ENCODE assay signal across 1 cellular context in genomic region chr12:89106950-89107349, GRCh38.
TF ChIP-seq lines count a peak whose summit lies in the region.

No MANE protein-coding gene starts in this region.

TF ChIP-seq in HepG2, 621 proteins besides CTCF, POLR2A, EP300 and RAD21 (continues in another document):
- TF ChIP-seq ZNF44 (CRISPR knock-in tag; IDR thresholded peaks at IDR 0.05): no peak
- TF ChIP-seq HDAC6 (IDR thresholded peaks at IDR 0.05; ENCODE audit: low read depth, low read length): no peak
- 0 out of 2 replicates have a peak, but pooled peaks have one; percentile 8 for TF ChIP-seq ARID5B (CRISPR knock-in tag; IDR thresholded peaks at IDR 0.05)
- TF ChIP-seq NR2C2 (CRISPR knock-in tag; IDR thresholded peaks at IDR 0.05; ENCODE audit: borderline replicate concordance): no peak
- no peak for TF ChIP-seq ETV5 (CRISPR knock-in tag; IDR thresholded peaks at IDR 0.05; ENCODE audit: borderline replicate concordance)
- no peak for TF ChIP-seq SPEN (CRISPR knock-in tag; IDR thresholded peaks at IDR 0.05; ENCODE audit: low read depth)
- TF ChIP-seq NFAT5 (CRISPR knock-in tag; IDR thresholded peaks at IDR 0.05): no peak
- TF ChIP-seq ZBTB26 (CRISPR knock-in tag; IDR thresholded peaks at IDR 0.05; ENCODE audit: borderline replicate concordance): no peak
- no peak for TF ChIP-seq ZIK1 (CRISPR knock-in tag; IDR thresholded peaks at IDR 0.05; ENCODE audit: borderline replicate concordance, low read depth)
- no peak for TF ChIP-seq IKZF1 (IDR thresholded peaks at IDR 0.05)
- TF ChIP-seq ZNF597 (CRISPR knock-in tag; IDR thresholded peaks at IDR 0.05): no peak
- TF ChIP-seq DPF2 (CRISPR knock-in tag; IDR thresholded peaks at IDR 0.05; ENCODE audit: borderline replicate concordance, low read depth): no peak
- TF ChIP-seq ARID3A (IDR thresholded peaks at IDR 0.05; ENCODE audit: low read depth, low read length): peak; percentile 50
- TF ChIP-seq YEATS2 (CRISPR knock-in tag; IDR thresholded peaks at IDR 0.05; ENCODE audit: borderline replicate concordance): no peak
- TF ChIP-seq PLSCR1 (CRISPR knock-in tag; IDR thresholded peaks at IDR 0.05; ENCODE audit: borderline replicate concordance): no peak
- peak; percentile 48; the same call in 1 of the 2 replicates for TF ChIP-seq HNF4A (CRISPR knock-in tag; IDR thresholded peaks at IDR 0.05)
- TF ChIP-seq SALL1 (CRISPR knock-in tag; IDR thresholded peaks at IDR 0.05): peak; percentile 83
- TF ChIP-seq KMT2B (CRISPR knock-in tag; IDR thresholded peaks at IDR 0.05): no peak
- TF ChIP-seq PAXIP1 (CRISPR knock-in tag; conservative IDR thresholded peaks at IDR 0.05): 0 out of 2 replicates have a peak, but pooled peaks have one; percentile 42
- TF ChIP-seq FOXA3 (CRISPR knock-in tag; IDR thresholded peaks at IDR 0.05): peak; percentile 38; the same call in 1 of the 2 replicates
- TF ChIP-seq MED8 (CRISPR knock-in tag; IDR thresholded peaks at IDR 0.05; ENCODE audit: insufficient replicate concordance): no peak
- 0 out of 2 replicates have a peak, but pooled peaks have one; percentile 49 for TF ChIP-seq MIXL1 (CRISPR knock-in tag; IDR thresholded peaks at IDR 0.05)
- no peak for TF ChIP-seq MAFG (CRISPR knock-in tag; IDR thresholded peaks at IDR 0.05)
- no peak for TF ChIP-seq SMC3 (IDR thresholded peaks at IDR 0.05; ENCODE audit: low read length)
- TF ChIP-seq SMAD9 (CRISPR knock-in tag; IDR thresholded peaks at IDR 0.05): no peak
- TF ChIP-seq MBNL3 (CRISPR knock-in tag; conservative IDR thresholded peaks at IDR 0.05): no peak
- no peak for TF ChIP-seq FOXP1 (IDR thresholded peaks at IDR 0.05)
- peak; percentile 29; the same call in 1 of the 2 replicates for TF ChIP-seq FOXP1 (CRISPR knock-in tag; IDR thresholded peaks at IDR 0.05)
- no peak for TF ChIP-seq RBM39 (IDR thresholded peaks at IDR 0.05; ENCODE audit: low read depth, low read length, poor library complexity, severe bottlenecking)
- no peak for TF ChIP-seq CSRNP1 (CRISPR knock-in tag; IDR thresholded peaks at IDR 0.05)
- no peak for TF ChIP-seq TCF12 (IDR thresholded peaks at IDR 0.05)
- no peak for TF ChIP-seq TCF12 (CRISPR knock-in tag; IDR thresholded peaks at IDR 0.05)
- peak; percentile 99 for TF ChIP-seq ZNF614 (CRISPR knock-in tag; IDR thresholded peaks at IDR 0.05; ENCODE audit: borderline replicate concordance)
- no peak for TF ChIP-seq KDM5B (CRISPR knock-in tag; IDR thresholded peaks at IDR 0.05; ENCODE audit: borderline replicate concordance)
- TF ChIP-seq CEBPB (IDR thresholded peaks at IDR 0.05; ENCODE audit: borderline replicate concordance, low read depth, low read length): no peak
- no peak for TF ChIP-seq SAFB2 (CRISPR knock-in tag; IDR thresholded peaks at IDR 0.05; ENCODE audit: borderline replicate concordance, low read depth)
- TF ChIP-seq ZBTB2 (CRISPR knock-in tag; IDR thresholded peaks at IDR 0.05; ENCODE audit: low read depth): no peak
